In genomic region chr7:70696139-70696782, GRCh38 we compare ENCODE assay signal across 1 cellular context.
TF ChIP-seq lines count a peak whose summit lies in the region.

No MANE protein-coding gene starts in this region.

TF ChIP-seq in A549, 52 proteins besides CTCF, POLR2A, EP300 and RAD21 (continued from another document):
- no peak for TF ChIP-seq ELK1 (IDR thresholded peaks at IDR 0.05; ENCODE audit: low read depth, low read length)
